ENCODE assay signal across 11 cellular contexts in genomic region chr13:46530084-46530935, GRCh38. TPM values are rescaled to one million over a fixed set of nuclear protein-coding genes. Genes with fewer than 3 reads are reported as not detected.
DNase-seq lines count a peak whose midpoint lies in the region; ATAC-seq and TF ChIP-seq lines count a peak whose summit lies in the region.
"Had no signal": no experiment of that assay in that cellular context is flagged by ENCODE, and none has a peak within 500 bp of the region (broad histone marks: within the 10 kb centered on the region; RNA-seq: fewer than 3 reads in every experiment).

No MANE protein-coding gene starts in this region.

- CTCF ChIA-PET in activated CD4-positive, alpha-beta T cell treated with anti-CD3 and anti-CD28 coated beads for 36 hours (lab: Charles Lee): interaction anchor here (0.6 to 2.1 kb wide), 2 partner anchors 12 to 22 kb away, joined by 3 to 12 read pairs; no protein-coding TSS in a partner anchor

- no peaks in the 10 kb centered on the region for H3K9me3 Mint-ChIP-seq in activated CD4-positive, alpha-beta T cell treated with anti-CD3 and anti-CD28 coated beads for 36 hours (ENCODE audit: low read depth)

- no peaks in the 10 kb centered on the region for H3K4me1 ChIP-seq in endocrine pancreas (ENCODE audit: control insufficient read depth, insufficient read depth, low read length)
- H3K4me1 ChIP-seq in smooth muscle cell (ENCODE audit: low read depth): peaks cover 18% of the 10 kb centered on the region

- H3K79me2 ChIP-seq in smooth muscle cell (ENCODE audit: low read depth): no peaks in the 10 kb centered on the region

- H3F3A ChIP-seq in smooth muscle cell (ENCODE audit: low read depth): peaks cover 16% of the 10 kb centered on the region

- TF ChIP-seq CTCF in smooth muscle cell (IDR thresholded peaks at IDR 0.05; ENCODE audit: borderline replicate concordance, insufficient read depth, poor library complexity, severe bottlenecking): no peak

- no peaks in the 10 kb centered on the region for H3K27me3 ChIP-seq in endocrine pancreas (ENCODE audit: control insufficient read depth, insufficient read depth, low read length)
- no peaks in the 10 kb centered on the region for H3K27me3 ChIP-seq in smooth muscle cell (ENCODE audit: low read depth)

- H3K9me3 ChIP-seq in endocrine pancreas (ENCODE audit: control insufficient read depth, low read length) (no peaks in the 10 kb centered on the region), smooth muscle cell (replicated peaks; ENCODE audit: low read depth) (no peaks in the 10 kb centered on the region)

- peak overlapping the region; percentile 13 for H3K9ac ChIP-seq in endocrine pancreas (ENCODE audit: control insufficient read depth, insufficient read depth, low read length)
- H3K9ac ChIP-seq in smooth muscle cell (ENCODE audit: low read depth): peak overlapping the region; percentile 13

- H3K4me3 ChIP-seq in endocrine pancreas (ENCODE audit: control insufficient read depth, insufficient read depth, low read length) (no peak overlapping the region), smooth muscle cell (no peak overlapping the region)

- no peaks in the 10 kb centered on the region for H4K20me1 ChIP-seq in smooth muscle cell (ENCODE audit: low read depth)

- peak overlapping the region; percentile 75 for H3K4me2 ChIP-seq in smooth muscle cell

- no peaks in the 10 kb centered on the region for H3K36me3 Mint-ChIP-seq in activated CD4-positive, alpha-beta T cell treated with anti-CD3 and anti-CD28 coated beads for 36 hours (ENCODE audit: low read depth)

- POLR2A ChIA-PET in activated CD4-positive, alpha-beta T cell treated with anti-CD3 and anti-CD28 coated beads for 36 hours (lab: Charles Lee): interaction anchor here (0.6 to 0.8 kb wide), 2 partner anchors 372 to 1446 kb away, joined by 4 read pairs; no protein-coding TSS in a partner anchor

- H2AFZ ChIP-seq in smooth muscle cell (ENCODE audit: low read depth): peak overlapping the region; percentile 7

- peaks cover 8% of the 10 kb centered on the region for H3K27me3 Mint-ChIP-seq in activated CD4-positive, alpha-beta T cell treated with anti-CD3 and anti-CD28 coated beads for 36 hours

- no peak overlapping the region for H3K4me3 Mint-ChIP-seq in activated CD4-positive, alpha-beta T cell treated with anti-CD3 and anti-CD28 coated beads for 36 hours

- no peaks in the 10 kb centered on the region for H3K36me3 ChIP-seq in endocrine pancreas (ENCODE audit: control insufficient read depth, insufficient read depth, low read length)
- no peaks in the 10 kb centered on the region for H3K36me3 ChIP-seq in smooth muscle cell (ENCODE audit: low read depth)

- peaks cover 32% of the 10 kb centered on the region for H3K4me1 Mint-ChIP-seq in activated CD4-positive, alpha-beta T cell treated with anti-CD3 and anti-CD28 coated beads for 36 hours

- no peak for DNase-seq in activated CD4-positive, alpha-beta T cell treated with anti-CD3 and anti-CD28 coated beads for 36 hours
- no peak for DNase-seq in activated CD4-positive, alpha-beta T cell treated with anti-CD3 and anti-CD28 coated beads for 1 hour
- DNase-seq in LoVo (ENCODE audit: low spot score): peak; percentile 12
- no peak for DNase-seq in smooth muscle cell (lab: John Stamatoyannopoulos, UW; ENCODE audit: unreplicated experiment)
- no peak for DNase-seq in COLO668 (lab: John Stamatoyannopoulos, UW; ENCODE audit: unreplicated experiment)
- DNase-seq: central memory CD4-positive, alpha-beta T cell; left colon; NCI-H2029 had no signal

- peak; percentile 76 for ATAC-seq in activated CD4-positive, alpha-beta T cell treated with anti-CD3 and anti-CD28 coated beads for 36 hours
- ATAC-seq in HG03439 (IDR thresholded peaks at IDR 0.05; ENCODE audit: unreplicated experiment) (no peak), HG03025 (IDR thresholded peaks at IDR 0.05; ENCODE audit: low FRiP score, unreplicated experiment) (no peak)
- ATAC-seq: left colon had no signal

- peak overlapping the region; percentile 33 for H3K27ac Mint-ChIP-seq in activated CD4-positive, alpha-beta T cell treated with anti-CD3 and anti-CD28 coated beads for 36 hours

- intact Hi-C loops in activated CD4-positive, alpha-beta T cell treated with anti-CD3 and anti-CD28 coated beads for 36 hours (cut with DNase I, micrococcal nuclease): loop anchor here in 1 of 2 experiments (2.0 kb wide), 1 partner anchor 68 kb away; no protein-coding TSS in a partner anchor

- H3K27ac ChIP-seq in smooth muscle cell (ENCODE audit: low read depth): peak overlapping the region; percentile 84

- 36% methylated on average over 3 of the region's 4 CpGs for WGBS in smooth muscle cell (ENCODE audit: low lambda C conversion rate)

RNA-seq across cellular contexts. Expression of gene LRCH1, which starts 22.7 kb away (rescaled TPM):
- total RNA-seq in activated CD4-positive, alpha-beta T cell treated with anti-CD3 and anti-CD28 coated beads for 36 hours: 10 to 100 TPM; 14.8 to 16.4 TPM
- total RNA-seq in smooth muscle cell: 15.9 and 27.7 TPM in 2 replicates
- 9.2 and 9.4 TPM in 2 replicates for polyA plus RNA-seq in smooth muscle cell
